1 cellular context compared by ENCODE assay signal in genomic region chr6:167350731-167351655, GRCh38.
TF ChIP-seq lines count a peak whose summit lies in the region.

No MANE protein-coding gene starts in this region.

TF ChIP-seq in H1, 55 proteins besides CTCF, POLR2A, EP300 and RAD21 (continued from another document):
- TF ChIP-seq MAX (IDR thresholded peaks at IDR 0.05) (peak; percentile 88), CBX5 (IDR thresholded peaks at IDR 0.05; ENCODE audit: low read depth, low read length) (no peak), POLR2AphosphoS5 (IDR thresholded peaks at IDR 0.05; ENCODE audit: low read depth, low read length) (peak; percentile 75; the same call in 1 of the 2 replicates), CHD1 (IDR thresholded peaks at IDR 0.05; ENCODE audit: low read depth, low read length) (no peak), KDM1A (IDR thresholded peaks at IDR 0.05; ENCODE audit: borderline replicate concordance, low read length) (no peak), TAF1 (IDR thresholded peaks at IDR 0.05; ENCODE audit: low read depth, low read length) (peak; percentile 67; the same call in 1 of the 2 replicates), RBBP5 (IDR thresholded peaks at IDR 0.05; ENCODE audit: borderline replicate concordance, low read depth, low read length) (peak; percentile 61; the same call in 1 of the 2 replicates), E2F6 (IDR thresholded peaks at IDR 0.05) (peak; percentile 83), CHD7 (IDR thresholded peaks at IDR 0.05; ENCODE audit: insufficient replicate concordance, low read length) (no peak), ASH2L (IDR thresholded peaks at IDR 0.05; ENCODE audit: low read length) (peak; percentile 43), SP1 (IDR thresholded peaks at IDR 0.05; ENCODE audit: low read depth, low read length) (no peak), SRF (IDR thresholded peaks at IDR 0.05; ENCODE audit: low read depth, low read length) (no peak), SP2 (IDR thresholded peaks at IDR 0.05; ENCODE audit: low read length) (no peak), RNF2 (IDR thresholded peaks at IDR 0.05; ENCODE audit: borderline replicate concordance, low read depth, low read length, missing control alignments, poor library complexity, severe bottlenecking) (no peak), BRCA1 (IDR thresholded peaks at IDR 0.05; ENCODE audit: low read depth, low read length) (no peak), TBP (IDR thresholded peaks at IDR 0.05; ENCODE audit: low read depth, low read length) (peak; percentile 20; the same call in 1 of the 2 replicates), EGR1 (IDR thresholded peaks at IDR 0.05; ENCODE audit: borderline replicate concordance, low read depth, low read length) (no peak)
